In genomic region chr1:2205191-2205952, GRCh38 we compare ENCODE assay signal across 8 cellular contexts. TPM values are rescaled to one million over a fixed set of nuclear protein-coding genes. Genes with fewer than 3 reads are reported as not detected.
DNase-seq lines count a peak whose midpoint lies in the region; ATAC-seq and TF ChIP-seq lines count a peak whose summit lies in the region.

No MANE protein-coding gene starts in this region.

- no peaks in the 10 kb centered on the region for H3K36me3 ChIP-seq in mucosa of rectum (ENCODE audit: control insufficient read depth in 2 of 2, insufficient read depth in 2 of 2, low read length in 2 of 2)

- peak overlapping the region; percentile 79 to 83 for H3K27ac ChIP-seq in mucosa of rectum (ENCODE audit: low read depth in 2 of 2, low read length in 2 of 2)

- peaks cover 35 to 39% of the 10 kb centered on the region in 2 donors for H3K4me1 ChIP-seq in mucosa of rectum (ENCODE audit: control insufficient read depth in 2 of 2, insufficient read depth in 2 of 2, low read length in 2 of 2)

- ATAC-seq in GM18520 (IDR thresholded peaks at IDR 0.05; ENCODE audit: unreplicated experiment) (peak; percentile 50), HG03103 (IDR thresholded peaks at IDR 0.05; ENCODE audit: low read depth, unreplicated experiment) (peak; percentile 67)

- H3K9ac ChIP-seq in mucosa of rectum (ENCODE audit: low read depth in 1 of 2, low read length in 2 of 2): peak overlapping the region; percentile 75 to 77

- H3K9me3 ChIP-seq in mucosa of rectum (ENCODE audit: control insufficient read depth in 2 of 2, low read length in 2 of 2): no peaks in the 10 kb centered on the region

- H3K4me3 ChIP-seq in epithelial cell of esophagus (ENCODE audit: low read length) (peak overlapping the region; percentile 25), mucosa of rectum (ENCODE audit: low read length in 2 of 2) (peak overlapping the region; percentile 61 to 64)

- TF ChIP-seq CTCF in epithelial cell of esophagus (IDR thresholded peaks at IDR 0.05; ENCODE audit: insufficient read depth, low read depth, low read length, missing control alignments): no peak

- no peaks in the 10 kb centered on the region for H3K27me3 ChIP-seq in mucosa of rectum (ENCODE audit: control insufficient read depth in 2 of 2, insufficient read depth in 2 of 2, low read length in 2 of 2)

- peak; percentile 17 for DNase-seq in A172 (ENCODE audit: low spot score)
- DNase-seq in NCI-H774 (lab: John Stamatoyannopoulos, UW): peak; percentile 32
- peak; percentile 94 for DNase-seq in activated CD8-positive, alpha-beta memory T cell treated with anti-CD3 and anti-CD28 coated beads, Interleukin-2, amount 50 U/mL, for 48 hours
- peak; percentile 93 for DNase-seq in epithelial cell of esophagus (ENCODE audit: low read depth)
- peak; percentile 90 for DNase-seq in stimulated activated CD8-positive, alpha-beta memory T cell treated with anti-CD3 and anti-CD28 coated beads, Interleukin-7, amount 100 ng/mL, for 4 hours (ENCODE audit: low read depth in 2 of 2)

RNA-seq across cellular contexts. Expression of gene FAAP20, which starts 10.8 kb away (rescaled TPM):
- total RNA-seq in A172 (2014; rRNA removed; shearing (Covaris generic)): 18.6 and 34.6 TPM in 2 replicates

RNA-seq across cellular contexts. Expression of gene SKI, which starts 22.7 kb away (rescaled TPM):
- total RNA-seq in A172 (2014; rRNA removed; shearing (Covaris generic)): 4.1 and 14.8 TPM in 2 replicates

Comparison
In these comparisons a context has a peak if more than half of its experiments do, and no peak if none do; other contexts are left out.
1. Peak in every context shown above with its lines: DNase-seq, ATAC-seq, H3K4me3 ChIP-seq and H3K27ac ChIP-seq.
2. DNase-seq: peak in every context shown above with its lines; median percentile 94 in activated CD8-positive, alpha-beta memory T cell treated with anti-CD3 and anti-CD28 coated beads, Interleukin-2, amount 50 U/mL, for 48 hours; 93 in epithelial cell of esophagus; 90 in stimulated activated CD8-positive, alpha-beta memory T cell treated with anti-CD3 and anti-CD28 coated beads, Interleukin-7, amount 100 ng/mL, for 4 hours; 32 in NCI-H774; 17 in A172.